8 cellular contexts compared by ENCODE assay signal in genomic region chr14:64232095-64232830, GRCh38.
DNase-seq lines count a peak whose midpoint lies in the region; ATAC-seq and TF ChIP-seq lines count a peak whose summit lies in the region.

No MANE protein-coding gene starts in this region.

- no peak for ATAC-seq in GM21515 (IDR thresholded peaks at IDR 0.05; ENCODE audit: unreplicated experiment)

- DNase-seq in AG08396 (ENCODE audit: low spot score) (peak; percentile 78), GM20000 (ENCODE audit: low spot score) (peak; percentile 34), RKO (ENCODE audit: low spot score) (peak; percentile 31), foreskin melanocyte (peak; percentile 94), anterior cingulate cortex (lab: John Stamatoyannopoulos, UW) (no peak), NCI-H2227 (lab: John Stamatoyannopoulos, UW; ENCODE audit: unreplicated experiment) (no peak)
- no peak for DNase-seq in activated effector memory CD4-positive, alpha-beta T cell treated with Interleukin-2 at 50 U/mL for 16 hours

- TF ChIP-seq CTCF in GM20000 (IDR thresholded peaks at IDR 0.05; ENCODE audit: extremely low read depth, missing control alignments), result no peak

Comparison
In these comparisons a context has a peak if more than half of its experiments do, and no peak if none do; other contexts are left out.
1. DNase-seq: peak in AG08396 (single experiment), GM20000 (single experiment), RKO (single experiment) and foreskin melanocyte (single experiment); none in activated effector memory CD4-positive, alpha-beta T cell treated with Interleukin-2 at 50 U/mL for 16 hours (single experiment), anterior cingulate cortex (0 of 58) and NCI-H2227 (single experiment).